ENCODE assay signal across 19 cellular contexts in genomic region chr10:33413093-33413442, GRCh38.
DNase-seq lines count a peak whose midpoint lies in the region; ATAC-seq, FAIRE-seq and TF ChIP-seq lines count a peak whose summit lies in the region.
"Had no signal": no experiment of that assay in that cellular context is flagged by ENCODE, and none has a peak within 500 bp of the region (broad histone marks: within the 10 kb centered on the region; RNA-seq: fewer than 3 reads in every experiment).

No MANE protein-coding gene starts in this region.

- no TSS peak for BruUV-seq in Calu3 (replicated peaks; lab: Mats Ljungman, UMichigan)

- H3K27me3 ChIP-seq in brain microvascular endothelial cell (replicated peaks), result no peaks in the 10 kb centered on the region
- H3K27me3 ChIP-seq: hepatocyte had no signal

- in situ Hi-C loops in brain microvascular endothelial cell (cut with HindIII; ENCODE audit: low pct_ligation_motif_present, low sequenced_read_pairs), result no loop called here

- no peaks in the 10 kb centered on the region for H3K27me3 Mint-ChIP-seq in Calu3 (ENCODE audit: unreplicated experiment)
- peaks cover 20% of the 10 kb centered on the region for H3K27me3 Mint-ChIP-seq in stimulated activated memory B cell treated with anti-CD40 and anti-IgM and Interleukin-4, amounts not matched to agents 10 μg/mL and 1 μg/mL and 100 μg/mL, for 72 hours

- no peak for TF ChIP-seq CTCF in brain microvascular endothelial cell (IDR thresholded peaks at IDR 0.05; ENCODE audit: low read depth, low read length, missing control alignments)
- TF ChIP-seq CTCF in Calu3 (IDR thresholded peaks at IDR 0.05; ENCODE audit: unreplicated experiment), result no peak

- DNase-seq in AG08395 (ENCODE audit: low spot score) (peak; percentile 21), HT1080 (ENCODE audit: low read depth) (peak; percentile 62), brain microvascular endothelial cell (peak; percentile 7), myocyte (ENCODE audit: low read depth) (peak; percentile 17), Calu3 (no peak), frontal cortex (ENCODE audit: low spot score in 2 of 2) (no peak)
- DNase-seq: activated CD4-positive, CD25-positive, alpha-beta regulatory T cell treated with anti-CD3 and anti-CD28 coated beads, Interleukin-2, amount 50 U/mL, for 72 hours; activated CD8-positive, alpha-beta memory T cell treated with anti-CD3 and anti-CD28 coated beads, Interleukin-2, amount 50 U/mL, for 48 hours; AML-193; H7; left ventricle myocardium inferior; NCI-H510A treated with DMSO at 0.1 percent for 48 hours; stimulated activated naive CD4-positive, alpha-beta T cell treated with Interleukin-2 at 50 U/mL for 16 hours; T-helper 1 cell had no signal

- H3K36me3 ChIP-seq in brain microvascular endothelial cell (replicated peaks), result no peaks in the 10 kb centered on the region
- H3K36me3 ChIP-seq: left ventricle myocardium inferior had no signal

- H3K9me3 Mint-ChIP-seq in Calu3 (ENCODE audit: low read depth, unreplicated experiment), result no peaks in the 10 kb centered on the region
- peaks cover 7% of the 10 kb centered on the region for H3K9me3 Mint-ChIP-seq in stimulated activated memory B cell treated with anti-CD40 and anti-IgM and Interleukin-4, amounts not matched to agents 10 μg/mL and 1 μg/mL and 100 μg/mL, for 72 hours
- H3K9me3 Mint-ChIP-seq: activated naive CD4-positive, alpha-beta T cell treated with anti-CD3 and anti-CD28 coated beads, Interleukin-2, amount 50 U/mL, for 24 hours had no signal

- CTCF ChIA-PET in Calu3 (lab: Charles Lee), result no interaction called here

- no peaks in the 10 kb centered on the region for H3K36me3 Mint-ChIP-seq in Calu3 (ENCODE audit: insufficient read depth, unreplicated experiment)
- H3K36me3 Mint-ChIP-seq in stimulated activated memory B cell treated with anti-CD40 and anti-IgM and Interleukin-4, amounts not matched to agents 10 μg/mL and 1 μg/mL and 100 μg/mL, for 72 hours, result no peaks in the 10 kb centered on the region
- H3K36me3 Mint-ChIP-seq: activated naive CD4-positive, alpha-beta T cell treated with anti-CD3 and anti-CD28 coated beads, Interleukin-2, amount 50 U/mL, for 24 hours had no signal

- no peak overlapping the region for H3K4me3 Mint-ChIP-seq in Calu3 (ENCODE audit: low read depth, unreplicated experiment)
- H3K4me3 Mint-ChIP-seq in stimulated activated memory B cell treated with anti-CD40 and anti-IgM and Interleukin-4, amounts not matched to agents 10 μg/mL and 1 μg/mL and 100 μg/mL, for 72 hours, result no peak overlapping the region
- H3K4me3 Mint-ChIP-seq: activated naive CD4-positive, alpha-beta T cell treated with anti-CD3 and anti-CD28 coated beads, Interleukin-2, amount 50 U/mL, for 24 hours had no signal

- H3K4me3 ChIP-seq in brain microvascular endothelial cell (ENCODE audit: low read depth, low read length), result no peak overlapping the region
- H3K4me3 ChIP-seq: hepatocyte, left ventricle myocardium inferior had no signal

- no peak for ATAC-seq in GM21717 (IDR thresholded peaks at IDR 0.05; ENCODE audit: unreplicated experiment)
- no peak for ATAC-seq in stimulated activated memory B cell treated with anti-CD40 and anti-IgM and Interleukin-4, amounts not matched to agents 10 μg/mL and 1 μg/mL and 100 μg/mL, for 72 hours
- ATAC-seq: Panc1 had no signal

- H3K27ac Mint-ChIP-seq in Calu3 (ENCODE audit: unreplicated experiment), result no peak overlapping the region
- no peak overlapping the region for H3K27ac Mint-ChIP-seq in stimulated activated memory B cell treated with anti-CD40 and anti-IgM and Interleukin-4, amounts not matched to agents 10 μg/mL and 1 μg/mL and 100 μg/mL, for 72 hours
- H3K27ac Mint-ChIP-seq: activated naive CD4-positive, alpha-beta T cell treated with anti-CD3 and anti-CD28 coated beads, Interleukin-2, amount 50 U/mL, for 24 hours had no signal

- no peak for FAIRE-seq in frontal cortex (lab: Jason Lieb, UNC)

- H3K4me1 Mint-ChIP-seq in Calu3 (ENCODE audit: low read depth, unreplicated experiment), result peaks cover 16% of the 10 kb centered on the region
- no peaks in the 10 kb centered on the region for H3K4me1 Mint-ChIP-seq in stimulated activated memory B cell treated with anti-CD40 and anti-IgM and Interleukin-4, amounts not matched to agents 10 μg/mL and 1 μg/mL and 100 μg/mL, for 72 hours
- H3K4me1 Mint-ChIP-seq: activated naive CD4-positive, alpha-beta T cell treated with anti-CD3 and anti-CD28 coated beads, Interleukin-2, amount 50 U/mL, for 24 hours had no signal

- intact Hi-C loops in Calu3 (cut with micrococcal nuclease; ENCODE audit: unreplicated experiment), result no loop called here

- peak overlapping the region; percentile 80 for H3K27ac ChIP-seq in brain microvascular endothelial cell
- H3K27ac ChIP-seq: hepatocyte, left ventricle myocardium inferior had no signal

Comparison
In these comparisons a context has a peak if more than half of its experiments do, and no peak if none do; other contexts are left out.
1. DNase-seq: peak in AG08395 (single experiment), HT1080 (single experiment), brain microvascular endothelial cell (single experiment) and myocyte (single experiment); none in Calu3 (single experiment) and frontal cortex (0 of 2).